13 cellular contexts compared by ENCODE assay signal in the genomic region with DNA sequence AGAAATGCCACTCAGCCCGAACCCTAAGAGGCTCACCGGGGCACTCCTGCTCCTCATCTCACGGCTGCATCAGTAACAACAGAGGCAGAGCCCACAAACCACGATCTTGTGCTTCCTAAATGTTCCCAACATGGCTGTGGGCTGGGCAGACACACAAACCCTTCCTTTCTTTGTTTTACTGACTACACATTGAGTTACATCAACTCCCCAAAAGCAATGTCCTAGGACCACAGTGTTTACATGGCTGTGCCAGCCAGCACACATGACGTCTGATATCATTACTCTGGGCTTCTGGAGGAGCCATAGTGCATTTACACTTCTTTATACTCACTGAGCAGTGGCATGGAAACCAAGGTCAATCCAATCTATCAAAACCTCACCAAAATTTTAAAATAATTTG.
A peak's percentile ranks its signal among the peaks of the same experiment; 100 is the strongest.
DNase-seq lines count a peak whose midpoint lies in the region; ATAC-seq and TF ChIP-seq lines count a peak whose summit lies in the region.
"Had no signal": no experiment of that assay in that cellular context is flagged by ENCODE, and none has a peak within 500 bp of the region (broad histone marks: within the 10 kb centered on the region; RNA-seq: fewer than 3 reads in every experiment).

No MANE protein-coding gene starts in this region.

- H3K4me3 Mint-ChIP-seq in nephron = peak overlapping the region in 2 of 3 experiments; percentile 5 to 28
- no peak overlapping the region for H3K4me3 Mint-ChIP-seq in stimulated activated memory B cell treated with anti-CD40 and anti-IgM and Interleukin-4, amounts not matched to agents 10 μg/mL and 1 μg/mL and 100 μg/mL, for 72 hours
- H3K4me3 Mint-ChIP-seq: activated CD4-positive, alpha-beta T cell treated with anti-CD3 and anti-CD28 coated beads for 36 hours had no signal

- peak overlapping the region; percentile 27 for H3K27ac ChIP-seq in cardiac muscle cell
- peak overlapping the region; percentile 65 for H3K27ac ChIP-seq in urinary bladder (ENCODE audit: low read depth)
- H3K27ac ChIP-seq: KMS-11, SK-N-MC had no signal

- peaks cover 61% of the 10 kb centered on the region for H3K4me1 ChIP-seq in cardiac muscle cell (ENCODE audit: low read depth)
- H3K4me1 ChIP-seq in urinary bladder (ENCODE audit: insufficient read depth) = peaks cover 2% of the 10 kb centered on the region

- no peak for ATAC-seq in left ventricle myocardium superior
- no peak for ATAC-seq in stimulated activated memory B cell treated with anti-CD40 and anti-IgM and Interleukin-4, amounts not matched to agents 10 μg/mL and 1 μg/mL and 100 μg/mL, for 72 hours
- ATAC-seq: activated CD4-positive, alpha-beta T cell treated with anti-CD3 and anti-CD28 coated beads for 36 hours had no signal

- intact Hi-C loops in left ventricle myocardium superior (cut with micrococcal nuclease) = no loop called here

- peak in 1 of 2 donors; percentile 63 for DNase-seq in cardiac muscle cell (ENCODE audit: low read depth in 1 of 2, low spot score in 1 of 2)
- no peak for DNase-seq in left ventricle myocardium superior
- peak; percentile 85 for DNase-seq in fibroblast of gingiva (ENCODE audit: low read depth)
- DNase-seq in NCI-H1930 (lab: John Stamatoyannopoulos, UW) = no peak
- DNase-seq in GM03348 (ENCODE audit: low spot score) = no peak
- DNase-seq: activated CD4-positive, alpha-beta T cell treated with anti-CD3 and anti-CD28 coated beads for 36 hours; activated naive CD4-positive, alpha-beta T cell; stimulated activated CD4-positive, alpha-beta T cell treated with anti-CD3 and anti-CD28 coated beads, Interleukin-12 subunit alpha, Interleukin-12 subunit beta, amount 100 ng/mL, for 4 hours had no signal

- H3K36me3 ChIP-seq in cardiac muscle cell (peaks cover 8% of the 10 kb centered on the region), urinary bladder (ENCODE audit: insufficient read depth) (no peaks in the 10 kb centered on the region)

- H3K27me3 Mint-ChIP-seq in nephron (ENCODE audit: low read depth) = no peaks in the 10 kb centered on the region
- H3K27me3 Mint-ChIP-seq in stimulated activated memory B cell treated with anti-CD40 and anti-IgM and Interleukin-4, amounts not matched to agents 10 μg/mL and 1 μg/mL and 100 μg/mL, for 72 hours = no peaks in the 10 kb centered on the region

- H3K4me1 Mint-ChIP-seq in nephron = peaks cover 60% of the 10 kb centered on the region
- H3K4me1 Mint-ChIP-seq in stimulated activated memory B cell treated with anti-CD40 and anti-IgM and Interleukin-4, amounts not matched to agents 10 μg/mL and 1 μg/mL and 100 μg/mL, for 72 hours = peaks cover 65% of the 10 kb centered on the region
- H3K4me1 Mint-ChIP-seq: activated CD4-positive, alpha-beta T cell treated with anti-CD3 and anti-CD28 coated beads for 36 hours had no signal

- peaks cover 35% of the 10 kb centered on the region for H3K36me3 Mint-ChIP-seq in nephron (ENCODE audit: low read depth)
- H3K36me3 Mint-ChIP-seq in stimulated activated memory B cell treated with anti-CD40 and anti-IgM and Interleukin-4, amounts not matched to agents 10 μg/mL and 1 μg/mL and 100 μg/mL, for 72 hours = peaks cover 13% of the 10 kb centered on the region

- no peaks in the 10 kb centered on the region for H3K9me3 ChIP-seq in cardiac muscle cell (ENCODE audit: low read depth)

- 66% methylated on average over 5 of the region's 5 CpGs for WGBS in urinary bladder

- TF ChIP-seq CTCF in cardiac muscle cell (IDR thresholded peaks at IDR 0.05; ENCODE audit: low read depth, low read length) (no peak), nephron (IDR thresholded peaks at IDR 0.05; ENCODE audit: unreplicated experiment in 3 of 3) (no peak)

- H3K27ac Mint-ChIP-seq in nephron = peak overlapping the region; percentile 57 to 97 (median 95)
- no peak overlapping the region for H3K27ac Mint-ChIP-seq in stimulated activated memory B cell treated with anti-CD40 and anti-IgM and Interleukin-4, amounts not matched to agents 10 μg/mL and 1 μg/mL and 100 μg/mL, for 72 hours
- H3K27ac Mint-ChIP-seq: activated CD4-positive, alpha-beta T cell treated with anti-CD3 and anti-CD28 coated beads for 36 hours had no signal

- peaks cover 6% of the 10 kb centered on the region for H3K9me3 Mint-ChIP-seq in nephron
- H3K9me3 Mint-ChIP-seq in stimulated activated memory B cell treated with anti-CD40 and anti-IgM and Interleukin-4, amounts not matched to agents 10 μg/mL and 1 μg/mL and 100 μg/mL, for 72 hours = no peaks in the 10 kb centered on the region

- H3K27me3 ChIP-seq in cardiac muscle cell = no peaks in the 10 kb centered on the region

- H3K4me3 ChIP-seq in cardiac muscle cell (no peak overlapping the region), urinary bladder (ENCODE audit: low read depth, low read length) (no peak overlapping the region)
- H3K4me3 ChIP-seq: SK-N-MC had no signal
